In the genomic region with DNA sequence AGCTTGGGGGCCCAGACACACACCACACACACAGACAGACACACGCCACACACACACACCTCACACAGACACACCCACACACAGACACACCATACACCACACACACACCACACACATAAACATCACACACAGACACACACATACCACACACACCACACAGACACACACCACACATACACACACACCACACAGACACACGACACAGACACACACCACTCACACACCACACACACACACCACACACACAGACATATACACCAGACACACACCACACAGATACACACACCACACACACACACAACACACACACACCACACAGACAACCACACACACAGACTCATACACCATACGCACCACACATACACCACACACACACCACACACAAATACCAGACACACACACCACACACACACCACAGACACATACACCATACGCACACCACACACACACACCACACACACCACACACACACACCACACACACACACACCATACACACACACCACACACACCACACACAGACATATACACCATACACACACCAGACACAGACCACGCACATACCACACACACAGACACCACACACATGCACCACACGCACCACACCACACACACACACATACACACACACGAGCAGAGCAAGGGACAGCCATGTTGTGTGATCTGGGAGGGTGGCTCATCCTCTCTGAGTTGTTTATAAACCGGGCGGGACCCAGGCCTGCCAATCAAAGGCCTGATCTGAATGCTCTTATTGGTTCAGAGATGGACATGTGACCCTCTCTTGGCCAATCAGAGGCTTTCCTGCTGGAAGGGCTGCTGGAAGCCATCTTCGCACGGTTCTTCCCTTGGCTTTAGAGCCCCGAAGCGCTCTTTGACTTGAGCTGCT, we compare ENCODE assay signal across 1 cellular context.
TF ChIP-seq lines count a peak whose summit lies in the region.

No MANE protein-coding gene starts in this region.

TF ChIP-seq in WTC11, 78 proteins besides CTCF, POLR2A, EP300 and RAD21 (continued from another document):
- TF ChIP-seq TEAD4 (CRISPR knock-in tag; IDR thresholded peaks at IDR 0.05) (no peak), NFE2L1 (CRISPR knock-in tag; IDR thresholded peaks at IDR 0.05) (0 out of 2 replicates have a peak, but pooled peaks have one; percentile 21)
- TF ChIP-seq, protein P1, sequence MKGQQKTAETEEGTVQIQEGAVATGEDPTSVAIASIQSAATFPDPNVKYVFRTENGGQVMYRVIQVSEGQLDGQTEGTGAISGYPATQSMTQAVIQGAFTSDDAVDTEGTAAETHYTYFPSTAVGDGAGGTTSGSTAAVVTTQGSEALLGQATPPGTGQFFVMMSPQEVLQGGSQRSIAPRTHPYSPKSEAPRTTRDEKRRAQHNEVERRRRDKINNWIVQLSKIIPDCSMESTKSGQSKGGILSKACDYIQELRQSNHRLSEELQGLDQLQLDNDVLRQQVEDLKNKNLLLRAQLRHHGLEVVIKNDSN (CRISPR knock-in tag; IDR thresholded peaks at IDR 0.05): peak; percentile 91
